In the genomic region with DNA sequence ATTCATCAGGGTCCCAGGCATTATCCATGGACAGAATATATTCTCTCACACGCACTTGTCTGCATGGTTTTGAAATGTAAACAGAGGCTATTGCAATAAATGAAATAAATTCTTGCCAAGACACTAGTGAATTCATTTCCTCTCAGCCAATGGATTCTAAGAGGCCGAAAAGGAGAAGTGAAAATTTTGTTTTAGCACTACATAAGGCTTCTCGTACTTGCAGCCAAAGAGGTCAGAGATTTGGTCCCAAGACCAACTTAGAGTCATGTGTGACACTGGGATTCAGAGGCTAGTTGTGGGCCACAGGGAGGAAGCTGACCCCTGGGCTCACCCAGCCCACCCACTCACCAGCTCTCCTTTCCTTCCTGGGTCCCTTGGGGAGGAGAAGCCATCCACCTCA, we compare ENCODE assay signal across 17 cellular contexts.
A peak's percentile ranks its signal among the peaks of the same experiment; 100 is the strongest.
DNase-seq lines count a peak whose midpoint lies in the region; ATAC-seq lines count a peak whose summit lies in the region.
"Had no signal": no experiment of that assay in that cellular context is flagged by ENCODE, and none has a peak within 500 bp of the region (broad histone marks: within the 10 kb centered on the region; RNA-seq: fewer than 3 reads in every experiment).

No MANE protein-coding gene starts in this region.

- H3K27ac Mint-ChIP-seq in stimulated activated memory B cell treated with anti-CD40 and anti-IgM and Interleukin-4, amounts not matched to agents 10 μg/mL and 1 μg/mL and 100 μg/mL, for 72 hours: no peak overlapping the region
- H3K27ac Mint-ChIP-seq: activated CD4-positive, alpha-beta T cell treated with anti-CD3 and anti-CD28 coated beads, Interleukin-2, amount 10 ng/mL, durations not matched to agents 24 days and 14 days; CD8-positive, alpha-beta T cell; T-cell had no signal

- no peak overlapping the region for H3K4me3 Mint-ChIP-seq in stimulated activated memory B cell treated with anti-CD40 and anti-IgM and Interleukin-4, amounts not matched to agents 10 μg/mL and 1 μg/mL and 100 μg/mL, for 72 hours
- H3K4me3 Mint-ChIP-seq: activated CD4-positive, alpha-beta T cell treated with anti-CD3 and anti-CD28 coated beads, Interleukin-2, amount 10 ng/mL, durations not matched to agents 24 days and 14 days; CD8-positive, alpha-beta T cell; T-cell had no signal

- H3K9me3 Mint-ChIP-seq in stimulated activated memory B cell treated with anti-CD40 and anti-IgM and Interleukin-4, amounts not matched to agents 10 μg/mL and 1 μg/mL and 100 μg/mL, for 72 hours: no peaks in the 10 kb centered on the region
- H3K9me3 Mint-ChIP-seq: activated CD4-positive, alpha-beta T cell treated with anti-CD3 and anti-CD28 coated beads, Interleukin-2, amount 10 ng/mL, durations not matched to agents 24 days and 14 days; CD8-positive, alpha-beta T cell; T-cell had no signal

- peak; percentile 19 for DNase-seq in GM19240 (ENCODE audit: insufficient read length, low spot score)
- peak; percentile 70 for DNase-seq in SKM-1 treated with dmso at 0.1 percent for 144 hours (lab: John Stamatoyannopoulos, UW; ENCODE audit: unreplicated experiment)
- no peak for DNase-seq in stimulated activated CD4-positive, alpha-beta T cell treated with anti-CD3 and anti-CD28 coated beads, Interleukin-15, amount 100 ng/mL, for 24 hours
- no peak for DNase-seq in NCI-H1092 treated with DMSO at 0.1 percent for 48 hours (lab: John Stamatoyannopoulos, UW)
- DNase-seq: activated CD4-positive, alpha-beta T cell treated with anti-CD3 and anti-CD28 coated beads, Interleukin-2, amount 10 ng/mL, durations not matched to agents 24 days and 14 days; activated T-cell treated with anti-CD3 and anti-CD28 coated beads, Interleukin-2, amount 50 U/mL, for 48 hours; amygdala; CD8-positive, alpha-beta T cell; dorsolateral prefrontal cortex; foreskin keratinocyte; GDM1; GOT3; NCI-H1930; T-cell had no signal

- ATAC-seq in HG03159 (IDR thresholded peaks at IDR 0.05; ENCODE audit: unreplicated experiment) (peak; percentile 61), HG03432 (IDR thresholded peaks at IDR 0.05; ENCODE audit: unreplicated experiment) (no peak)
- ATAC-seq in stimulated activated memory B cell treated with anti-CD40 and anti-IgM and Interleukin-4, amounts not matched to agents 10 μg/mL and 1 μg/mL and 100 μg/mL, for 72 hours: peak; percentile 55
- ATAC-seq: CD8-positive, alpha-beta T cell; foreskin keratinocyte; T-cell had no signal

- H3K27me3 Mint-ChIP-seq in stimulated activated memory B cell treated with anti-CD40 and anti-IgM and Interleukin-4, amounts not matched to agents 10 μg/mL and 1 μg/mL and 100 μg/mL, for 72 hours: peaks cover 40% of the 10 kb centered on the region

- peaks cover 7% of the 10 kb centered on the region for H3K4me1 Mint-ChIP-seq in stimulated activated memory B cell treated with anti-CD40 and anti-IgM and Interleukin-4, amounts not matched to agents 10 μg/mL and 1 μg/mL and 100 μg/mL, for 72 hours

- no peaks in the 10 kb centered on the region for H3K36me3 Mint-ChIP-seq in stimulated activated memory B cell treated with anti-CD40 and anti-IgM and Interleukin-4, amounts not matched to agents 10 μg/mL and 1 μg/mL and 100 μg/mL, for 72 hours
- H3K36me3 Mint-ChIP-seq: CD8-positive, alpha-beta T cell; T-cell had no signal

Comparison
In these comparisons a context has a peak if more than half of its experiments do, and no peak if none do; other contexts are left out.
1. DNase-seq: peak in GM19240 (single experiment) and SKM-1 treated with dmso at 0.1 percent for 144 hours (single experiment); none in stimulated activated CD4-positive, alpha-beta T cell treated with anti-CD3 and anti-CD28 coated beads, Interleukin-15, amount 100 ng/mL, for 24 hours (single experiment) and NCI-H1092 treated with DMSO at 0.1 percent for 48 hours (single experiment).